ENCODE assay signal across 1 cellular context in genomic region chr6:125751334-125751916, GRCh38.
TF ChIP-seq lines count a peak whose summit lies in the region.

No MANE protein-coding gene starts in this region.

TF ChIP-seq in GM12878, 131 proteins besides CTCF, POLR2A, EP300 and RAD21:
- no peak for TF ChIP-seq TAF1 (IDR thresholded peaks at IDR 0.05; ENCODE audit: borderline replicate concordance, low read depth, low read length)
- no peak for TF ChIP-seq E2F8 (IDR thresholded peaks at IDR 0.05; ENCODE audit: low read depth, partially characterized antibody)
- peak in 1 of 2 experiments; percentile 5; a peak in 1 of 4 replicates for TF ChIP-seq BHLHE40 (IDR thresholded peaks at IDR 0.05; ENCODE audit: borderline replicate concordance in 1 of 2, low read depth in 2 of 2, low read length in 1 of 2)
- TF ChIP-seq RAD51 (IDR thresholded peaks at IDR 0.05) = peak; percentile 37; the same call in 1 of the 2 replicates
- 0 out of 2 replicates have a peak, but pooled peaks have one; percentile 88 for TF ChIP-seq EZH2 (IDR thresholded peaks at IDR 0.05; ENCODE audit: borderline replicate concordance, control insufficient read depth, low read depth, low read length)
- no peak for TF ChIP-seq PRDM15 (CRISPR knock-in tag; IDR thresholded peaks at IDR 0.05)
